15 cellular contexts compared by ENCODE assay signal in genomic region chrX:46703980-46704379, GRCh38. TPM values are rescaled to one million over a fixed set of nuclear protein-coding genes. Genes with fewer than 3 reads are reported as not detected.
DNase-seq lines count a peak whose midpoint lies in the region; ATAC-seq lines count a peak whose summit lies in the region.
"Had no signal": no experiment of that assay in that cellular context is flagged by ENCODE, and none has a peak within 500 bp of the region (broad histone marks: within the 10 kb centered on the region; RNA-seq: fewer than 3 reads in every experiment).

No MANE protein-coding gene starts in this region.

- peaks cover 37% of the 10 kb centered on the region for H3K4me1 Mint-ChIP-seq in activated CD4-positive, alpha-beta T cell treated with anti-CD3 and anti-CD28 coated beads, Interleukin-2, amount 10 ng/mL, durations not matched to agents 7 days and 5 days
- H3K4me1 Mint-ChIP-seq in activated CD4-positive, alpha-beta memory T cell treated with anti-CD3 and anti-CD28 coated beads, Interleukin-2, amount 10 ng/mL, durations not matched to agents 7 days and 5 days, result peaks cover 46% of the 10 kb centered on the region
- peaks cover 23 to 50% (median 41%) of the 10 kb centered on the region in 3 donors for H3K4me1 Mint-ChIP-seq in naive B cell

- peak overlapping the region; percentile 25 for H3K27ac Mint-ChIP-seq in activated CD4-positive, alpha-beta T cell treated with anti-CD3 and anti-CD28 coated beads, Interleukin-2, amount 10 ng/mL, durations not matched to agents 7 days and 5 days
- H3K27ac Mint-ChIP-seq in activated CD4-positive, alpha-beta memory T cell treated with anti-CD3 and anti-CD28 coated beads, Interleukin-2, amount 10 ng/mL, durations not matched to agents 7 days and 5 days, result peak overlapping the region; percentile 87
- H3K27ac Mint-ChIP-seq in naive B cell, result peak overlapping the region in 4 of 6 donors; percentile 10 to 50 (median 44)

- H3K9me3 Mint-ChIP-seq in activated CD4-positive, alpha-beta T cell treated with anti-CD3 and anti-CD28 coated beads, Interleukin-2, amount 10 ng/mL, durations not matched to agents 7 days and 5 days, result peaks cover 6% of the 10 kb centered on the region
- peaks cover 3% of the 10 kb centered on the region for H3K9me3 Mint-ChIP-seq in activated CD4-positive, alpha-beta memory T cell treated with anti-CD3 and anti-CD28 coated beads, Interleukin-2, amount 10 ng/mL, durations not matched to agents 7 days and 5 days
- peaks cover 0 to 2% (median 0%) of the 10 kb centered on the region in 7 donors for H3K9me3 Mint-ChIP-seq in naive B cell

- ATAC-seq in GM21447 (IDR thresholded peaks at IDR 0.05; ENCODE audit: unreplicated experiment), result peak; percentile 51
- peak; percentile 85 to 87 for ATAC-seq in naive B cell (ENCODE audit: low read depth in 2 of 2)
- ATAC-seq: A549, foreskin keratinocyte, right lobe of liver had no signal

- DNase-seq in activated CD4-positive, alpha-beta T cell treated with anti-CD3 and anti-CD28 coated beads, Interleukin-2, amount 10 ng/mL, durations not matched to agents 7 days and 5 days, result no peak
- no peak for DNase-seq in activated CD4-positive, alpha-beta T cell treated with anti-CD3 and anti-CD28 coated beads, Interleukin-2, amount 50 U/mL, for 48 hours
- DNase-seq in activated CD4-positive, alpha-beta memory T cell treated with anti-CD3 and anti-CD28 coated beads, Interleukin-2, amount 10 ng/mL, durations not matched to agents 7 days and 5 days, result no peak
- peak; percentile 16 for DNase-seq in naive B cell
- no peak for DNase-seq in stimulated activated CD4-positive, alpha-beta T cell treated with anti-CD3 and anti-CD28 coated beads, Interleukin-2, amount 100 ng/mL, for 48 hours
- DNase-seq in SHP77 (lab: John Stamatoyannopoulos, UW), result no peak
- DNase-seq in islet precursor cell, result no peak
- DNase-seq: brain microvascular endothelial cell; foreskin keratinocyte; NCI-H2029 treated with DMSO at 0.1 percent for 48 hours; NCI-H774; right lobe of liver; stimulated activated naive CD8-positive, alpha-beta T cell treated with anti-CD3 and anti-CD28 coated beads, Interleukin-15, amount 100 ng/mL, for 72 hours had no signal

- no peak overlapping the region for H3K4me3 Mint-ChIP-seq in activated CD4-positive, alpha-beta T cell treated with anti-CD3 and anti-CD28 coated beads, Interleukin-2, amount 10 ng/mL, durations not matched to agents 7 days and 5 days
- H3K4me3 Mint-ChIP-seq in activated CD4-positive, alpha-beta memory T cell treated with anti-CD3 and anti-CD28 coated beads, Interleukin-2, amount 10 ng/mL, durations not matched to agents 7 days and 5 days, result no peak overlapping the region
- H3K4me3 Mint-ChIP-seq in naive B cell, result peak overlapping the region in 3 of 8 donors; percentile 5 to 29 (median 8)

- POLR2A ChIA-PET in activated CD4-positive, alpha-beta T cell treated with anti-CD3 and anti-CD28 coated beads, Interleukin-2, amount 10 ng/mL, durations not matched to agents 7 days and 5 days (lab: Charles Lee), result no interaction called here
- POLR2A ChIA-PET in activated CD4-positive, alpha-beta memory T cell treated with anti-CD3 and anti-CD28 coated beads, Interleukin-2, amount 10 ng/mL, durations not matched to agents 7 days and 5 days (lab: Charles Lee), result no interaction called here

- CTCF ChIA-PET in activated CD4-positive, alpha-beta T cell treated with anti-CD3 and anti-CD28 coated beads, Interleukin-2, amount 10 ng/mL, durations not matched to agents 7 days and 5 days (lab: Charles Lee), result no interaction called here
- CTCF ChIA-PET in activated CD4-positive, alpha-beta memory T cell treated with anti-CD3 and anti-CD28 coated beads, Interleukin-2, amount 10 ng/mL, durations not matched to agents 7 days and 5 days (lab: Charles Lee), result interaction anchor here (1.3 kb wide), 1 partner anchor 10 kb away, joined by 3 read pairs; no protein-coding TSS in a partner anchor

- peaks cover 10% of the 10 kb centered on the region for H3K36me3 Mint-ChIP-seq in activated CD4-positive, alpha-beta T cell treated with anti-CD3 and anti-CD28 coated beads, Interleukin-2, amount 10 ng/mL, durations not matched to agents 7 days and 5 days (ENCODE audit: low read depth)
- peaks cover 11% of the 10 kb centered on the region for H3K36me3 Mint-ChIP-seq in activated CD4-positive, alpha-beta memory T cell treated with anti-CD3 and anti-CD28 coated beads, Interleukin-2, amount 10 ng/mL, durations not matched to agents 7 days and 5 days (ENCODE audit: low read depth)
- peaks cover 5 to 7% of the 10 kb centered on the region in 2 donors for H3K36me3 Mint-ChIP-seq in naive B cell

- no peaks in the 10 kb centered on the region for H3K27me3 Mint-ChIP-seq in activated CD4-positive, alpha-beta T cell treated with anti-CD3 and anti-CD28 coated beads, Interleukin-2, amount 10 ng/mL, durations not matched to agents 7 days and 5 days
- no peaks in the 10 kb centered on the region for H3K27me3 Mint-ChIP-seq in activated CD4-positive, alpha-beta memory T cell treated with anti-CD3 and anti-CD28 coated beads, Interleukin-2, amount 10 ng/mL, durations not matched to agents 7 days and 5 days
- H3K27me3 Mint-ChIP-seq in naive B cell, result no peaks in the 10 kb centered on the region
- H3K27me3 Mint-ChIP-seq: stimulated activated naive CD8-positive, alpha-beta T cell treated with anti-CD3 and anti-CD28 coated beads, Interleukin-15, amount 100 ng/mL, for 72 hours had no signal

RNA-seq across cellular contexts. Expression of gene SLC9A7, which starts 54.9 kb away (rescaled TPM):
- total RNA-seq in activated CD4-positive, alpha-beta T cell treated with anti-CD3 and anti-CD28 coated beads, Interleukin-2, amount 10 ng/mL, durations not matched to agents 7 days and 5 days, result 1 to 10 TPM; 5.3 to 7.4 TPM
- total RNA-seq in activated CD4-positive, alpha-beta memory T cell treated with anti-CD3 and anti-CD28 coated beads, Interleukin-2, amount 10 ng/mL, durations not matched to agents 7 days and 5 days, result 10 to 100 TPM; 10.8 to 12.0 TPM
- 10 to 100 TPM; 13.5 to 60.6 (median 42.5) TPM for polyA plus RNA-seq in naive B cell (ENCODE audit: low read depth in 6 of 6)

Comparison
In these comparisons a context has a peak if more than half of its experiments do, and no peak if none do; other contexts are left out.
1. H3K27ac Mint-ChIP-seq: peak in every context shown above with its lines; median percentile 87 in activated CD4-positive, alpha-beta memory T cell treated with anti-CD3 and anti-CD28 coated beads, Interleukin-2, amount 10 ng/mL, durations not matched to agents 7 days and 5 days; 44 in naive B cell; 25 in activated CD4-positive, alpha-beta T cell treated with anti-CD3 and anti-CD28 coated beads, Interleukin-2, amount 10 ng/mL, durations not matched to agents 7 days and 5 days.